12 cellular contexts compared by ENCODE assay signal in the genomic region with DNA sequence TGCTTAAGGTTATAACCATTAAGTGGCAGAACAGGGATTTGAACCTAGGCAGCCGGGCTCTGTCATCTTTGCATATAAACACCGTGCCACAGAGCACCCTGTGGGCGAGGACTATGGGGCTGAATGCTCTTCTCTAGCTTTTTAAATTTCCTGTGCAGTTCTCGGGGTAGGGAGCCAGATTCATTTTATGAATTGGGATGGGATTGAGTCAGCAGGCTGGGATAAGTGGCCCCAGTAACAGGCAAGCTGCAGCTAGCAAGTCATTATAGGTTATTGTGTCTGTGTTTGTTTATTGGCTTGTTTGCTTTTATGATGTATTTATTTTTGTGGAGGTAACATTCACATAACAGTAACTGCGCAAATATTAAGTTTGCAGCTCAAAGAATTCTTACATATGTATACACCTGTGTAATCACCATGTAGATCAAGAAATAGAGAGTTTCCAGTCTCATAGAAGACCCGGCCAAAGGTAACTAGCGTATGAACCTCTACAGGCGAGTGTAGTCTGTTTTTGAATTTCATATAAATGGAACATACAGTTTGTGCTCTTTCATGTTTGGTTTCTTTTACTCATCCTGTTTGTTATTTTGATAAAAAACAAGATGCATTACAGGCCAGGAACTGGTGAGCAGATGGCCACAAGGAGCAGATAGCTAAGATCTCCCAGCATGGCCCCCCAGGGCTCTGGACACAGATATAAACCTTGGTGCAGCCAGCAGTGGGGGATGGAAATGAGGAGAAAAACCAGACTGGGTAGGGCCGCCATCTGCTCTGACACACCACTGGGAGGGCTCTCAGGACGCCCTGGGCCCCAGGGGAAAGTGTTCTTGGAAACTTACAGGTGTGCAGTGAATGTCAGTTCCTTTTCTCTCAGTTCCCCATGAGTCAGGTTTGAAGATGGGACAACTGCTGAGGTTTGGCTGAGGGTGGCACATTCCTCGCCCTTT. TPM values are rescaled to one million over a fixed set of nuclear protein-coding genes. Genes with fewer than 3 reads are reported as not detected.
A peak's percentile ranks its signal among the peaks of the same experiment; 100 is the strongest.
DNase-seq lines count a peak whose midpoint lies in the region; ATAC-seq lines count a peak whose summit lies in the region.
"Had no signal": no experiment of that assay in that cellular context is flagged by ENCODE, and none has a peak within 500 bp of the region (broad histone marks: within the 10 kb centered on the region; RNA-seq: fewer than 3 reads in every experiment).

No MANE protein-coding gene starts in this region.

- H3K36me3 ChIP-seq in BLaER1, result no peaks in the 10 kb centered on the region

- no peaks in the 10 kb centered on the region for H4K20me1 ChIP-seq in BLaER1

- no peak overlapping the region for H3K4me3 Mint-ChIP-seq in immature natural killer cell
- H3K4me3 Mint-ChIP-seq: HFFc6 had no signal

- H3K4me3 ChIP-seq in BLaER1, result no peak overlapping the region
- H3K4me3 ChIP-seq: SK-N-MC had no signal

- H3K9ac ChIP-seq in BLaER1, result no peak overlapping the region

- H3K9me3 ChIP-seq in BLaER1, result no peaks in the 10 kb centered on the region

- H3K9me3 Mint-ChIP-seq in immature natural killer cell, result no peaks in the 10 kb centered on the region
- H3K9me3 Mint-ChIP-seq: HFFc6 had no signal

- H3K27me3 Mint-ChIP-seq in immature natural killer cell (ENCODE audit: low read depth in 3 of 3), result peaks cover 2 to 11% (median 5%) of the 10 kb centered on the region in 3 donors

- ATAC-seq in GM19351 (IDR thresholded peaks at IDR 0.05; ENCODE audit: unreplicated experiment), result peak; percentile 53

- no peak overlapping the region for H3K27ac ChIP-seq in BLaER1
- H3K27ac ChIP-seq: epithelial cell of prostate, SK-N-MC had no signal

- H3K27me3 ChIP-seq in BLaER1, result no peaks in the 10 kb centered on the region

- DNase-seq in NCI-H2081 treated with DMSO at 0.1 percent for 48 hours (lab: John Stamatoyannopoulos, UW) (peak; percentile 31), amniotic epithelial cell (ENCODE audit: low read depth) (peak; percentile 22), globus pallidus (ENCODE audit: low spot score) (no peak), foreskin melanocyte (no peak), iPS-NIHi7 (ENCODE audit: extremely low spot score) (no peak), immature natural killer cell (no peak)
- DNase-seq: HFFc6, NCI-H1694 had no signal

- H3K36me3 Mint-ChIP-seq in immature natural killer cell, result no peaks in the 10 kb centered on the region

- H3K4me2 ChIP-seq in BLaER1, result peak overlapping the region; percentile 60

- H3K4me1 Mint-ChIP-seq in immature natural killer cell, result no peaks in the 10 kb centered on the region

- H3K4me1 ChIP-seq in BLaER1, result peaks cover 17% of the 10 kb centered on the region

- peak overlapping the region in 2 of 6 donors; percentile 31 to 49 for H3K27ac Mint-ChIP-seq in immature natural killer cell
- H3K27ac Mint-ChIP-seq: HFFc6 had no signal

RNA-seq across cellular contexts. Expression of a gene that starts 49.2 kb away (rescaled TPM):
- polyA plus RNA-seq in immature natural killer cell, result 1 to 10 TPM; 2.7 to 5.9 (median 3.2) TPM

Comparison
In these comparisons a context has a peak if more than half of its experiments do, and no peak if none do; other contexts are left out.
1. DNase-seq: peak in NCI-H2081 treated with DMSO at 0.1 percent for 48 hours (single experiment) and amniotic epithelial cell (single experiment); none in globus pallidus (single experiment), foreskin melanocyte (single experiment), iPS-NIHi7 (single experiment) and immature natural killer cell (0 of 3).